Comparison of ENCODE assay signal across 19 cellular contexts in the genomic region with DNA sequence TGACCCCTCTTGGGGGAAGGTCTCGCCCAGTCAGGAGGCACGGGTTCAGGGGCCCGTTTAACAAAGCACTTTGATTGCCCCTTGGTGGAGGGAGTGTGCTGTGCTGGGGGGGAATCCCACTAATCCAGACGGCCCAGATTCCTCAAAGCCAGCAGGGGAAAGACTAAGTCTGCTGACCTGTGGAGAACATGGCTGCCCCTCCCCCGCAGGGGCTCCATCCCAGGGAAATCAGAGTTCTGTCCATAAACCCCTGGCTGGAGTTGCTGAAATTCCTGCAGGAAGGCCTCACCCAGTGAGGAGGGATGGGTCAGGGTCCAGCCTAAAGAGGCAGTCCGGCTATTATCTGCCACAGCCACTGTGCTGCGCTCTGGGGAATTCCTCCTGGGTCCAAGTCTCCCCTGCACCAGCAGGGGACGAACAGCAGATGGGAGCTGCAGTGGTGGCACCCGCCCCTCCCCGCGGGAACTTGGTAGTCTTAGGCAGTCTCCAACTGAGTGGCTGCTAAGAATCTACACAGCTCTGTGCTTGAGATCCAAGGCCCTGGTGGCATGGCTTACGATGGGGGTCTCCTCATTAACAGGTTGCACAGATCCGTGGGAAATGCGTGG.
"Had no signal": no experiment of that assay in that cellular context is flagged by ENCODE, and none has a peak within 500 bp of the region (broad histone marks: within the 10 kb centered on the region; RNA-seq: fewer than 3 reads in every experiment).

No MANE protein-coding gene starts in this region.

- H3K36me3 ChIP-seq: ascending aorta, right atrium auricular region, stomach had no signal

- H3K27me3 ChIP-seq: ascending aorta, right atrium auricular region had no signal

- H3K36me3 Mint-ChIP-seq: activated naive CD4-positive, alpha-beta T cell treated with anti-CD3 and anti-CD28 coated beads, Interleukin-2, amount 10 ng/mL, durations not matched to agents 7 days and 5 days; type B pancreatic cell had no signal

- DNase-seq: activated CD4-positive, alpha-beta T cell treated with anti-CD3 and anti-CD28 coated beads, Interleukin-2, amount 10 ng/mL, durations not matched to agents 24 days and 14 days; activated CD4-positive, CD25-positive, alpha-beta regulatory T cell; activated CD8-positive, alpha-beta memory T cell treated with anti-CD3 and anti-CD28 coated beads, Interleukin-2, amount 50 U/mL, for 4 hours; activated CD8-positive, alpha-beta T cell treated with anti-CD3 and anti-CD28 coated beads, Interleukin-2, amount 10 ng/mL, durations not matched to agents 7 days and 5 days; activated naive CD4-positive, alpha-beta T cell treated with anti-CD3 and anti-CD28 coated beads, Interleukin-2, amount 10 ng/mL, durations not matched to agents 7 days and 5 days; activated T-cell treated with anti-CD3 and anti-CD28 coated beads, Interleukin-2, amount 50 U/mL, for 4 hours; cerebellar nuclear complex; effector memory CD4-positive, alpha-beta T cell; midbrain; nephron progenitor cell; stimulated activated CD4-positive, alpha-beta T cell treated with anti-CD3 and anti-CD28 coated beads, Interleukin-15, amount 100 ng/mL, for 24 hours; stimulated activated CD4-positive, alpha-beta T cell treated with anti-CD3 and anti-CD28 coated beads, Interleukin-4, amount 100 ng/mL, for 1 hour; stomach had no signal

- H3K4me1 Mint-ChIP-seq: activated CD4-positive, alpha-beta T cell treated with anti-CD3 and anti-CD28 coated beads, Interleukin-2, amount 10 ng/mL, durations not matched to agents 24 days and 14 days; activated naive CD4-positive, alpha-beta T cell treated with anti-CD3 and anti-CD28 coated beads, Interleukin-2, amount 10 ng/mL, durations not matched to agents 7 days and 5 days; nephron progenitor cell had no signal

- H3K27ac ChIP-seq: ascending aorta, right atrium auricular region, skin epidermis, stomach had no signal

- H3K27ac Mint-ChIP-seq: activated CD4-positive, alpha-beta T cell treated with anti-CD3 and anti-CD28 coated beads, Interleukin-2, amount 10 ng/mL, durations not matched to agents 24 days and 14 days; activated CD8-positive, alpha-beta T cell treated with anti-CD3 and anti-CD28 coated beads, Interleukin-2, amount 10 ng/mL, durations not matched to agents 7 days and 5 days; activated naive CD4-positive, alpha-beta T cell treated with anti-CD3 and anti-CD28 coated beads, Interleukin-2, amount 10 ng/mL, durations not matched to agents 7 days and 5 days; nephron progenitor cell; progenitor cell of endocrine pancreas; type B pancreatic cell had no signal

- H3K4me3 ChIP-seq: ascending aorta, lung, right atrium auricular region, skin epidermis, stomach had no signal

- ATAC-seq: activated CD8-positive, alpha-beta T cell treated with anti-CD3 and anti-CD28 coated beads, Interleukin-2, amount 10 ng/mL, durations not matched to agents 7 days and 5 days; activated T-cell treated with anti-CD3 and anti-CD28 coated beads, Interleukin-2, amount 50 U/mL, for 4 hours had no signal

- H3K27me3 Mint-ChIP-seq: progenitor cell of endocrine pancreas had no signal

- H3K4me3 Mint-ChIP-seq: activated CD4-positive, alpha-beta T cell treated with anti-CD3 and anti-CD28 coated beads, Interleukin-2, amount 10 ng/mL, durations not matched to agents 24 days and 14 days; activated CD8-positive, alpha-beta T cell treated with anti-CD3 and anti-CD28 coated beads, Interleukin-2, amount 10 ng/mL, durations not matched to agents 7 days and 5 days; activated naive CD4-positive, alpha-beta T cell treated with anti-CD3 and anti-CD28 coated beads, Interleukin-2, amount 10 ng/mL, durations not matched to agents 7 days and 5 days; activated T-cell treated with anti-CD3 and anti-CD28 coated beads, Interleukin-2, amount 50 U/mL, for 4 hours; nephron progenitor cell; type B pancreatic cell had no signal

- H3K9me3 Mint-ChIP-seq: activated CD4-positive, alpha-beta T cell treated with anti-CD3 and anti-CD28 coated beads, Interleukin-2, amount 10 ng/mL, durations not matched to agents 24 days and 14 days; activated naive CD4-positive, alpha-beta T cell treated with anti-CD3 and anti-CD28 coated beads, Interleukin-2, amount 10 ng/mL, durations not matched to agents 7 days and 5 days; activated T-cell treated with anti-CD3 and anti-CD28 coated beads, Interleukin-2, amount 50 U/mL, for 4 hours; type B pancreatic cell had no signal

- H3K9me3 ChIP-seq: ascending aorta, right atrium auricular region, stomach had no signal

- H3K4me1 ChIP-seq: ascending aorta, right atrium auricular region had no signal
